In the genomic region with DNA sequence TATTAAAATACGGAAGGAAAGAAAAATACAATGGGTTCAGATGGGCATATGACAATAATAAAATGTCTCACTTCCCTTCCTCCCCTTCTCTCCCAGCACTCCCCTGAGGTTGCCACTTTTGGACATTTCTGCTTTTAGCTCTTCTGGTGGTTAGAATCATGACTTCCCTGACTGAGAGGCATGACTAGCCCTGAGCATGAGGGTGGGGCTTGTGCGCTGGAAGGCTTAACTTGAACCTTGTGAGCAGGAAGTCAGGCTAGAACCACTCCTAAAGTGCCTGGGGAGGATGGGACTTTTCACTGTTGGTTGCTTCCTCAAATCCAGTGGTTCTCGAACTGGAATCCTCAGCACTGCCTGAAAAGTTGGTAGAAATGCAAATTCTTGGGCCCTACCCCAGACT, we compare ENCODE assay signal across 8 cellular contexts. TPM values are rescaled to one million over a fixed set of nuclear protein-coding genes. Genes with fewer than 3 reads are reported as not detected.
DNase-seq lines count a peak whose midpoint lies in the region; ATAC-seq and TF ChIP-seq lines count a peak whose summit lies in the region.

No MANE protein-coding gene starts in this region.

- H3K9me3 Mint-ChIP-seq in activated naive CD8-positive, alpha-beta T cell (ENCODE audit: low read depth) = no peaks in the 10 kb centered on the region

- H3K27me3 ChIP-seq in neuronal stem cell (ENCODE audit: control insufficient read depth in 3 of 3, insufficient read depth in 3 of 3, low read depth in 1 of 3, low read length in 3 of 3) = no peaks in the 10 kb centered on the region
- no peaks in the 10 kb centered on the region for H3K27me3 ChIP-seq in vagina

- H2BK12ac ChIP-seq in neuronal stem cell (ENCODE audit: low read length) = no peak overlapping the region

- H4K8ac ChIP-seq in neuronal stem cell (ENCODE audit: low read depth, low read length) = no peak overlapping the region

- H2BK120ac ChIP-seq in neuronal stem cell (ENCODE audit: low read depth, low read length) = no peak overlapping the region

- H3K27ac ChIP-seq in neuronal stem cell (replicated peaks; ENCODE audit: low read length) (no peak overlapping the region), vagina (no peak overlapping the region)

- H3K23ac ChIP-seq in neuronal stem cell (ENCODE audit: low read depth, low read length, poor library complexity) = no peak overlapping the region

- DNase-seq in GM13976 (ENCODE audit: low spot score) (peak; percentile 33), neuronal stem cell (ENCODE audit: low spot score) (no peak), SHP77 (lab: John Stamatoyannopoulos, UW) (no peak), NCI-H774 (lab: John Stamatoyannopoulos, UW) (no peak), vagina (ENCODE audit: extremely low spot score in 2 of 2) (no peak)

- no peaks in the 10 kb centered on the region for H3K79me1 ChIP-seq in neuronal stem cell (ENCODE audit: low read depth, low read length)

- H3K36me3 ChIP-seq in neuronal stem cell (replicated peaks in 1 of 2; ENCODE audit: control insufficient read depth in 2 of 2, insufficient read depth in 2 of 2, low read length in 2 of 2) = no peaks in the 10 kb centered on the region
- H3K36me3 ChIP-seq in vagina = no peaks in the 10 kb centered on the region

- H3K27ac Mint-ChIP-seq in activated naive CD8-positive, alpha-beta T cell = peak overlapping the region; percentile 28

- H3K4me1 ChIP-seq in neuronal stem cell (ENCODE audit: control insufficient read depth in 2 of 2, insufficient read depth in 1 of 2, low read depth in 1 of 2, low read length in 2 of 2) (no peaks in the 10 kb centered on the region), vagina (no peaks in the 10 kb centered on the region)

- peaks cover 57% of the 10 kb centered on the region for H3K4me1 Mint-ChIP-seq in activated naive CD8-positive, alpha-beta T cell (ENCODE audit: low read depth)

- H3K4ac ChIP-seq in neuronal stem cell (ENCODE audit: low read length) = no peak overlapping the region

- no peak overlapping the region for H4K91ac ChIP-seq in neuronal stem cell (ENCODE audit: low read depth, low read length, poor library complexity)

- H3K9me3 ChIP-seq in neuronal stem cell (replicated peaks in 1 of 2; ENCODE audit: control insufficient read depth in 2 of 2, insufficient read depth in 1 of 2, low read depth in 1 of 2, low read length in 2 of 2) (no peaks in the 10 kb centered on the region), vagina (no peaks in the 10 kb centered on the region)

- no peak overlapping the region for H3K18ac ChIP-seq in neuronal stem cell (ENCODE audit: low read length)

- H3K4me3 Mint-ChIP-seq in activated naive CD8-positive, alpha-beta T cell = no peak overlapping the region

- WGBS in neuronal stem cell (ENCODE audit: extremely low coverage in 2 of 2, insufficient read length in 2 of 2, insufficient replicate concordance in 1 of 2), 2 donors = 100% methylated on average over 1 of the region's 3 CpGs; no CpG with 5 or more reads in 1 of the 2 donors

- H3K4me2 ChIP-seq in neuronal stem cell (ENCODE audit: insufficient read depth, low read length, poor library complexity, severe bottlenecking) = no peak overlapping the region

- no peak overlapping the region for H2BK15ac ChIP-seq in neuronal stem cell (ENCODE audit: low read length)

- peaks cover 3% of the 10 kb centered on the region for H3K36me3 Mint-ChIP-seq in activated naive CD8-positive, alpha-beta T cell

- TF ChIP-seq CTCF in GM13976 (IDR thresholded peaks at IDR 0.05; ENCODE audit: borderline replicate concordance, control extremely low read depth, extremely low read depth, insufficient read depth, missing control alignments) = no peak
- no peak for TF ChIP-seq CTCF in vagina (IDR thresholded peaks at IDR 0.05)

- intact Hi-C loops in vagina (cut with DNase I) = no loop called here

- peak overlapping the region; percentile 12 for H2AFZ ChIP-seq in neuronal stem cell (ENCODE audit: low read length)

- no peak overlapping the region for H3K9ac ChIP-seq in neuronal stem cell (ENCODE audit: low read depth, low read length, poor library complexity)

- no peaks in the 10 kb centered on the region for H3K27me3 Mint-ChIP-seq in activated naive CD8-positive, alpha-beta T cell

- no peak overlapping the region for H2BK5ac ChIP-seq in neuronal stem cell (ENCODE audit: low read length)

- H3K4me3 ChIP-seq in neuronal stem cell (ENCODE audit: low read length in 2 of 2) (no peak overlapping the region), vagina (no peak overlapping the region)

- in situ Hi-C loops in GM13976 (cut with MboI; ENCODE audit: low sequenced_read_pairs, unreplicated experiment) = loop anchor here (25.0 kb wide), 1 partner anchor 228 kb away; no protein-coding TSS in a partner anchor

- no peak overlapping the region for H3K14ac ChIP-seq in neuronal stem cell (ENCODE audit: low read length)

- no peak for TF ChIP-seq POLR2A in vagina (IDR thresholded peaks at IDR 0.05)

- peak; percentile 83 for ATAC-seq in GM21528 (IDR thresholded peaks at IDR 0.05; ENCODE audit: low FRiP score, unreplicated experiment)
- peak; percentile 59 for ATAC-seq in HG03575 (IDR thresholded peaks at IDR 0.05; ENCODE audit: extremely low read depth, insufficient number of reproducible peaks, low FRiP score, unreplicated experiment)

- no peak overlapping the region for H2AK5ac ChIP-seq in neuronal stem cell (ENCODE audit: low read depth, low read length)

RNA-seq across cellular contexts. Expression of a gene that starts 19.7 kb away (rescaled TPM):
- 1.4 TPM for polyA plus RNA-seq in neuronal stem cell (2013, experiment 1 of 2)
- polyA plus RNA-seq in neuronal stem cell (2013, experiment 2 of 2) = 1.4 TPM
- 9.6 TPM for total RNA-seq in vagina
